Comparison of ENCODE assay signal across 13 cellular contexts in genomic region chr17:4087911-4088693, GRCh38. TPM values are rescaled to one million over a fixed set of nuclear protein-coding genes. Genes with fewer than 3 reads are reported as not detected.
DNase-seq lines count a peak whose midpoint lies in the region; ATAC-seq and TF ChIP-seq lines count a peak whose summit lies in the region.
"Had no signal": no experiment of that assay in that cellular context is flagged by ENCODE, and none has a peak within 500 bp of the region (broad histone marks: within the 10 kb centered on the region; RNA-seq: fewer than 3 reads in every experiment).

No MANE protein-coding gene starts in this region.

- TF ChIP-seq CTCF in AG10803 (conservative IDR thresholded peaks at IDR 0.05; ENCODE audit: low read length) (no peak), astrocyte of the spinal cord (IDR thresholded peaks at IDR 0.05; ENCODE audit: low read depth, low read length) (no peak)

- H3K4me3 ChIP-seq in AG10803 (ENCODE audit: low read length), result no peak overlapping the region
- no peak overlapping the region for H3K4me3 ChIP-seq in astrocyte of the spinal cord (ENCODE audit: low read depth, low read length)
- H3K4me3 ChIP-seq: SJCRH30 had no signal

- no peak for ATAC-seq in HG03025 (IDR thresholded peaks at IDR 0.05; ENCODE audit: low FRiP score, unreplicated experiment)
- ATAC-seq: activated T-cell treated with anti-CD3 and anti-CD28 coated beads, Interleukin-2, amount 50 U/mL, for 4 hours; naive thymus-derived CD8-positive, alpha-beta T cell had no signal

- in situ Hi-C loops in astrocyte of the spinal cord (cut with HindIII; ENCODE audit: low sequenced_read_pairs), result no loop called here

- DNase-seq in AG10803 (ENCODE audit: low read depth), result peak; percentile 31
- peak; percentile 58 for DNase-seq in LHCN-M2 (ENCODE audit: low read depth)
- peak; percentile 50 for DNase-seq in astrocyte of the spinal cord (ENCODE audit: low read depth, low spot score)
- peak; percentile 59 for DNase-seq in iris pigment epithelial cell (ENCODE audit: low read depth)
- no peak for DNase-seq in activated CD4-positive, CD25-positive, alpha-beta regulatory T cell (lab: John Stamatoyannopoulos, UW)
- no peak for DNase-seq in GM19240 (ENCODE audit: insufficient read length, low spot score)
- no peak for DNase-seq in middle frontal gyrus (ENCODE audit: extremely low spot score, low spot score)
- DNase-seq: activated T-cell treated with anti-CD3 and anti-CD28 coated beads, Interleukin-2, amount 50 U/mL, for 4 hours; Kasumi-1; naive thymus-derived CD8-positive, alpha-beta T cell; NCI-H1694 treated with DMSO at 0.1 percent for 48 hours; SJCRH30 had no signal

RNA-seq across cellular contexts. Expression of gene ZZEF1, which starts 54.7 kb away (rescaled TPM):
- total RNA-seq in LHCN-M2 (2014; rRNA removed), result 19.0 and 19.2 TPM in 2 replicates
- polyA plus RNA-seq in LHCN-M2 (2012), result 8.3 TPM

RNA-seq across cellular contexts. Expression of gene CYB5D2, which starts 54.9 kb away (rescaled TPM):
- total RNA-seq in LHCN-M2 (2014; rRNA removed), result 15.3 and 16.2 TPM in 2 replicates
- 14.8 TPM for polyA plus RNA-seq in LHCN-M2 (2012)

Comparison
In these comparisons a context has a peak if more than half of its experiments do, and no peak if none do; other contexts are left out.
1. DNase-seq: peak in AG10803 (single experiment), LHCN-M2 (single experiment), astrocyte of the spinal cord (single experiment) and iris pigment epithelial cell (single experiment); none in activated CD4-positive, CD25-positive, alpha-beta regulatory T cell (0 of 4), GM19240 (single experiment) and middle frontal gyrus (single experiment).